In the genomic region with DNA sequence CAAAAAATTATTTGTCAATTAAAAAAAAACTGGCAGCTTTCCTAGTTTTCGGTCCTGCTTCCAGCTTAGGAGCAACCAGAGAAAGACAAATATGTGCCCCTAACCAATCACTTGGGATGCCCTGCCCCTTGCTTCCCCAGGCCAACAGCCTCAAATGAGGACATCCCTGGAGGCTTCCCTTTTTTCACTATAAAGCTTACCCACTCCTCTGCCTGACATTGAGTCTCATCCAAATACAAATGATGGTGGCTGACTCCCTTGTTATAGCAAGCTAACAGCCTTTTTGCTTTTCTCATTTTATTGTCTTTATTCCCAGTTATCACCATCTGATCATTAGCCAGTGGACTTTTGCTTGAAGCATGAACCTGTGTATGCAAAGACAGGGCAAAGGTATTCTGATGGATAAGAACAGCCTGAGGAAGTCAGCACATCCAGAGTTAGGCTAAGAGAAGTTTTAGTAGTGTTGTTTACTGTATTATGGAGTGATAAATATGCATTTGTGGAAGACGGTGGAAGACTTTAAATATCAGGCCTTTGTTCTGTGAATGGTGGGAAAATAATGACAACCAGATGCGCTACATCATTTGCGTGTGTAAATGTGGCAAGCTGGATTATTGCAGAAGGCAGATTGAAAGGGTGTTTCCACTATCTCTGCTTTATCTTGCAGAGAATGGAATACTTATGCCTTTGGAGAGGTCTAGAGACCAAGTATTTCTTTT, we compare ENCODE assay signal across 9 cellular contexts. TPM values are rescaled to one million over a fixed set of nuclear protein-coding genes. Genes with fewer than 3 reads are reported as not detected.
DNase-seq lines count a peak whose midpoint lies in the region; ATAC-seq, FAIRE-seq and TF ChIP-seq lines count a peak whose summit lies in the region.
"Had no signal": no experiment of that assay in that cellular context is flagged by ENCODE, and none has a peak within 500 bp of the region (broad histone marks: within the 10 kb centered on the region; RNA-seq: fewer than 3 reads in every experiment).

No MANE protein-coding gene starts in this region.

- no peaks in the 10 kb centered on the region for H4K20me1 ChIP-seq in SU-DHL-6 (ENCODE audit: low read depth, low read length)

- WGBS in tibial nerve, 2 donors: 75 to 76% methylated on average over 4 of the region's 4 CpGs
- WGBS in lower leg skin, 2 donors: 74 to 84% methylated on average over 4 of the region's 4 CpGs

- H2AFZ ChIP-seq in SU-DHL-6 (ENCODE audit: low read depth, low read length, severe bottlenecking): no peak overlapping the region

- TF ChIP-seq POLR2A in tibial nerve (IDR thresholded peaks at IDR 0.05) (no peak), lower leg skin (IDR thresholded peaks at IDR 0.05) (no peak)

- peaks cover 42% of the 10 kb centered on the region for H3K4me1 Mint-ChIP-seq in activated naive CD4-positive, alpha-beta T cell treated with anti-CD3 and anti-CD28 coated beads, Interleukin-2, amount 50 U/mL, for 24 hours

- no peaks in the 10 kb centered on the region for H3K9me3 Mint-ChIP-seq in activated naive CD4-positive, alpha-beta T cell treated with anti-CD3 and anti-CD28 coated beads, Interleukin-2, amount 50 U/mL, for 24 hours

- peak overlapping the region; percentile 86 for H3K4me3 ChIP-seq in SU-DHL-6 (ENCODE audit: insufficient read depth, low read length, poor library complexity, severe bottlenecking)
- H3K4me3 ChIP-seq in iPS-18a (ENCODE audit: low read length): peak overlapping the region; percentile 100
- peak overlapping the region in 3 of 4 donors; percentile 40 to 91 (median 55) for H3K4me3 ChIP-seq in tibial nerve
- no peak overlapping the region for H3K4me3 ChIP-seq in lower leg skin (ENCODE audit: low read depth, poor library complexity, severe bottlenecking)
- H3K4me3 ChIP-seq in kidney (ENCODE audit: low read length in 2 of 2): no peak overlapping the region

- peak overlapping the region; percentile 45 for H3K4me3 Mint-ChIP-seq in activated naive CD4-positive, alpha-beta T cell treated with anti-CD3 and anti-CD28 coated beads, Interleukin-2, amount 50 U/mL, for 24 hours

- H3K9me3 ChIP-seq in SU-DHL-6 (ENCODE audit: insufficient read depth, low read length): no peaks in the 10 kb centered on the region
- H3K9me3 ChIP-seq in iPS-18a (ENCODE audit: control insufficient read depth, low read depth, low read length): no peaks in the 10 kb centered on the region
- no peaks in the 10 kb centered on the region for H3K9me3 ChIP-seq in tibial nerve
- no peaks in the 10 kb centered on the region for H3K9me3 ChIP-seq in kidney (ENCODE audit: control insufficient read depth in 1 of 2, low read length in 2 of 2)

- TF ChIP-seq CTCF in SU-DHL-6 (IDR thresholded peaks at IDR 0.05; ENCODE audit: insufficient read depth, low read length, poor library complexity, severe bottlenecking) (no peak), tibial nerve (IDR thresholded peaks at IDR 0.05) (no peak), lower leg skin (IDR thresholded peaks at IDR 0.05) (no peak), kidney (IDR thresholded peaks at IDR 0.05; ENCODE audit: borderline replicate concordance, extremely low read depth, insufficient read depth) (no peak)

- H3K27me3 ChIP-seq in SU-DHL-6 (ENCODE audit: low read length): no peaks in the 10 kb centered on the region
- H3K27me3 ChIP-seq in iPS-18a (ENCODE audit: control insufficient read depth, insufficient read depth, low read length): no peaks in the 10 kb centered on the region
- H3K27me3 ChIP-seq in tibial nerve: no peaks in the 10 kb centered on the region

- intact Hi-C loops in lower leg skin (cut with DNase I; ENCODE audit: low total_unique reads): no loop called here
- intact Hi-C loops in kidney (cut with DNase I): no loop called here

- H3F3A ChIP-seq in SU-DHL-6 (ENCODE audit: insufficient read depth): peaks cover 67% of the 10 kb centered on the region

- TF ChIP-seq EP300 in tibial nerve (IDR thresholded peaks at IDR 0.05): no peak

- peak overlapping the region; percentile 97 for H3K27ac ChIP-seq in SU-DHL-6 (ENCODE audit: low read depth, low read length)
- H3K27ac ChIP-seq in iPS-18a (ENCODE audit: low read length): no peak overlapping the region
- peak overlapping the region; percentile 74 to 93 (median 81) for H3K27ac ChIP-seq in tibial nerve
- H3K27ac ChIP-seq in kidney (ENCODE audit: low read depth in 2 of 2, low read length in 2 of 2): no peak overlapping the region

- no peak for DNase-seq in activated naive CD4-positive, alpha-beta T cell (lab: John Stamatoyannopoulos, UW)
- no peak for DNase-seq in tibial nerve (ENCODE audit: low spot score in 2 of 2)
- DNase-seq in lower leg skin (ENCODE audit: low spot score in 2 of 2): no peak
- no peak for DNase-seq in kidney
- DNase-seq: NCI-H345 had no signal

- peak overlapping the region; percentile 85 for H3K4me2 ChIP-seq in SU-DHL-6 (ENCODE audit: low read depth, low read length, poor library complexity, severe bottlenecking)

- FAIRE-seq in kidney (lab: Jason Lieb, UNC): no peak

- H3K9me2 ChIP-seq in SU-DHL-6 (replicated peaks; ENCODE audit: insufficient read depth, low read length): no peaks in the 10 kb centered on the region

- H3K79me2 ChIP-seq in SU-DHL-6 (ENCODE audit: insufficient read depth, low read length): peaks cover 30% of the 10 kb centered on the region

- peaks cover 7% of the 10 kb centered on the region; the same call in 1 of the 2 replicates for H3K36me3 ChIP-seq in SU-DHL-6 (ENCODE audit: low read length)
- no peaks in the 10 kb centered on the region for H3K36me3 ChIP-seq in iPS-18a (ENCODE audit: control insufficient read depth, low read depth, low read length)
- no peaks in the 10 kb centered on the region for H3K36me3 ChIP-seq in tibial nerve
- no peaks in the 10 kb centered on the region for H3K36me3 ChIP-seq in kidney (ENCODE audit: control insufficient read depth in 1 of 2, insufficient read depth in 2 of 2, low read length in 2 of 2)

- ATAC-seq in HG03378 (IDR thresholded peaks at IDR 0.05; ENCODE audit: unreplicated experiment): no peak

- H3K4me1 ChIP-seq in iPS-18a (ENCODE audit: control insufficient read depth, low read depth, low read length) (peaks cover 4% of the 10 kb centered on the region), tibial nerve (peaks cover 0 to 33% (median 15%) of the 10 kb centered on the region in 4 donors), kidney (ENCODE audit: control insufficient read depth in 1 of 2, insufficient read depth in 1 of 2, low read depth in 1 of 2, low read length in 2 of 2) (peaks cover 0 to 10% of the 10 kb centered on the region in 2 donors)

- no peaks in the 10 kb centered on the region for H3K27me3 Mint-ChIP-seq in activated naive CD4-positive, alpha-beta T cell treated with anti-CD3 and anti-CD28 coated beads, Interleukin-2, amount 50 U/mL, for 24 hours

- peaks cover 6% of the 10 kb centered on the region for H3K36me3 Mint-ChIP-seq in activated naive CD4-positive, alpha-beta T cell treated with anti-CD3 and anti-CD28 coated beads, Interleukin-2, amount 50 U/mL, for 24 hours

- peak overlapping the region; percentile 15 for H3K27ac Mint-ChIP-seq in activated naive CD4-positive, alpha-beta T cell treated with anti-CD3 and anti-CD28 coated beads, Interleukin-2, amount 50 U/mL, for 24 hours

- H3K9ac ChIP-seq in SU-DHL-6 (ENCODE audit: low read length) (peak overlapping the region; percentile 76), iPS-18a (ENCODE audit: low read length) (peak overlapping the region; percentile 84), kidney (ENCODE audit: low read length in 2 of 2) (no peak overlapping the region)

RNA-seq across cellular contexts. Expression of a gene that starts 1.7 kb away (rescaled TPM):
- total RNA-seq in tibial nerve (10 to 100 TPM; 41.1 to 46.3 (median 44.0) TPM), lower leg skin (10 to 100 TPM; 25.1 to 45.7 (median 32.6) TPM), kidney (35.0 TPM)
- 37.8 TPM for polyA plus RNA-seq in kidney (ENCODE audit: insufficient read depth, low read depth, low replicate concordance)

RNA-seq across cellular contexts. Expression of a gene that starts 19.5 kb away (rescaled TPM):
- total RNA-seq in tibial nerve: 10 to 100 TPM in 1 of 4 donors, 1 to 10 TPM in 2, under 1 TPM in 1; 0.84 to 10.5 (median 3.3) TPM
- 1 to 10 TPM; 1.1 to 3.0 (median 2.2) TPM for total RNA-seq in lower leg skin
- 14.3 TPM for total RNA-seq in kidney
- 0.60 TPM for polyA plus RNA-seq in kidney (ENCODE audit: insufficient read depth, low read depth, low replicate concordance)

Comparison
In these comparisons a context has a peak if more than half of its experiments do, and no peak if none do; other contexts are left out.
1. H3K27ac ChIP-seq: peak in SU-DHL-6 (single experiment) and tibial nerve (4 of 4); none in iPS-18a (single experiment) and kidney (0 of 2).
2. H3K4me3 ChIP-seq: peak in SU-DHL-6 (single experiment), iPS-18a (single experiment) and tibial nerve (3 of 4); none in lower leg skin (single experiment) and kidney (0 of 2).
3. H3K9ac ChIP-seq: peak in SU-DHL-6 (single experiment) and iPS-18a (single experiment); none in kidney (0 of 2).